In the genomic region with DNA sequence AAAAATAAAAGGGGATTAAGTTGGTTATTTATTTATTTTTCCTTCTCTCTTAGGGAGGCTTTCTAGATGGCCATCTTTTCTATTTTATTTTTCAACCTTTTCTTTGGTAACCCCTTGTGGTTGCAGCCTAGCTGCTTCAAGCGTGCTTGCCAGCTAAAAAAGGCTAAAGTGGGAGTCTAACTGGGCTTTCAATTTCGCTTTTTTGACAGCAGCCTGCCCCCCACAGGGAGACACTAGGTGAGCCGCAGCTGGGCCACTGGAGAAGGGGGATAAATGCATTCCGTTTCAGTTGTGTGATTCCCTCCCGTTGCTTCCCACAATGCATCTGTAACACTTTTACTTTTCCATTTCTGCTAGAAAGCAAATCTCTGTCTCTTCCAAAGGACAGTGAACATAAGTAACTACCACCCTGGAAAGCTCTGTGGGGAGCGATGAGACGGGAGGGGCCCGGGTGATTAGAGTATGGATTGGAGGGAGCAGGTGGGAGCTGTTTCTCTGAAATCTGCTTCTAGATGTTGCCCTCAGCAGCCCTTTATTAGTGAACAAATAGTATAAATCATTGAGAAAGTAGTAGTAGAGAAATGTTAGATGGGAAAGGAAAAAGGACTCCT, we compare ENCODE assay signal across 1 cellular context.
TF ChIP-seq lines count a peak whose summit lies in the region.

No MANE protein-coding gene starts in this region.

TF ChIP-seq in HEK293, 187 proteins besides CTCF, POLR2A, EP300 and RAD21 (continued from another document):
- TF ChIP-seq, protein P1, sequence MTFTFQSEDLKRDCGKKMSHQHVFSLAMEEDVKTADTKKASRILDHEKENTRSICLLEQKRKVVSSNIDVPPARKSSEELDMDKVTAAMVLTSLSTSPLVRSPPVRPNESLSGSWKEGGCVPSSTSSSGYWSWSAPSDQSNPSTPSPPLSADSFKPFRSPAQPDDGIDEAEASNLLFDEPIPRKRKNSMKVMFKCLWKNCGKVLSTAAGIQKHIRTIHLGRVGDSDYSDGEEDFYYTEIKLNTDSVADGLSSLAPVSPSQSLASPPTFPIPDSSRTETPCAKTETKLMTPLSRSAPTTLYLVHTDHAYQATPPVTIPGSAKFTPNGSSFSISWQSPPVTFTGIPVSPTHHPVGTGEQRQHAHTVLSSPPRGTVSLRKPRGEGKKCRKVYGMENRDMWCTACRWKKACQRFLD (tag by site-specific recombination; IDR thresholded peaks at IDR 0.05), result no peak
- TF ChIP-seq BCL11B (tag by site-specific recombination; IDR thresholded peaks at IDR 0.05; ENCODE audit: low read depth) (no peak), ZBTB8A (tag by site-specific recombination; IDR thresholded peaks at IDR 0.05) (peak; percentile 38), ZNF24 (tag by site-specific recombination; IDR thresholded peaks at IDR 0.05) (no peak), ZIC2 (tag by site-specific recombination; IDR thresholded peaks at IDR 0.05) (peak; percentile 90), ZFP41 (tag by site-specific recombination; IDR thresholded peaks at IDR 0.05; ENCODE audit: borderline replicate concordance) (no peak), ZNF426 (tag by site-specific recombination; IDR thresholded peaks at IDR 0.05) (no peak), GLIS2 (tag by site-specific recombination; IDR thresholded peaks at IDR 0.05) (no peak), ZNF654 (tag by site-specific recombination; IDR thresholded peaks at IDR 0.05; ENCODE audit: low read depth) (peak; percentile 10; the same call in 1 of the 2 replicates), ZNF433 (tag by site-specific recombination; IDR thresholded peaks at IDR 0.05; ENCODE audit: low read depth) (no peak), ZNF629 (tag by site-specific recombination; IDR thresholded peaks at IDR 0.05) (no peak), ZNF514 (tag by site-specific recombination; IDR thresholded peaks at IDR 0.05) (no peak), ZNF2 (tag by site-specific recombination; IDR thresholded peaks at IDR 0.05) (no peak), GLIS1 (tag by site-specific recombination; IDR thresholded peaks at IDR 0.05) (peak; percentile 60), ZNF248 (tag by site-specific recombination; IDR thresholded peaks at IDR 0.05) (no peak), ZNF48 (tag by site-specific recombination; IDR thresholded peaks at IDR 0.05) (no peak), YY1 (tag by site-specific recombination; IDR thresholded peaks at IDR 0.05) (no peak), ZNF843 (tag by site-specific recombination; IDR thresholded peaks at IDR 0.05) (no peak), ZNF677 (tag by site-specific recombination; IDR thresholded peaks at IDR 0.05) (no peak), ZNF416 (tag by site-specific recombination; IDR thresholded peaks at IDR 0.05) (no peak)
- TF ChIP-seq, protein P2, sequence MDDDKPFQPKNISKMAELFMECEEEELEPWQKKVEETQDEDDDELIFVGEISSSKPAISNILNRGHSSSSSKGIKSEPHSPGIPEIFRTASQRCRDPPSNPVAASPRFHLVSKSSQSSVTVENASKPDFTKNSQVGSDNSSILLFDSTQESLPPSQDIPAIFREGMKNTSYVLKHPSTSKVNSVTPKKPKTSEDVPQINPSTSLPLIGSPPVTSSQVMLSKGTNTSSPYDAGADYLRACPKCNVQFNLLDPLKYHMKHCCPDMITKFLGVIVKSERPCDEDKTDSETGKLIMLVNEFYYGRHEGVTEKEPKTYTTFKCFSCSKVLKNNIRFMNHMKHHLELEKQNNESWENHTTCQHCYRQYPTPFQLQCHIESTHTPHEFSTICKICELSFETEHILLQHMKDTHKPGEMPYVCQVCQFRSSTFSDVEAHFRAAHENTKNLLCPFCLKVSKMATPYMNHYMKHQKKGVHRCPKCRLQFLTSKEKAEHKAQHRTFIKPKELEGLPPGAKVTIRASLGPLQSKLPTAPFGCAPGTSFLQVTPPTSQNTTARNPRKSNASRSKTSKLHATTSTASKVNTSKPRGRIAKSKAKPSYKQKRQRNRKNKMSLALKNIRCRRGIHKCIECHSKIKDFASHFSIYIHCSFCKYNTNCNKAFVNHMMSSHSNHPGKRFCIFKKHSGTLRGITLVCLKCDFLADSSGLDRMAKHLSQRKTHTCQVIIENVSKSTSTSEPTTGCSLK (tag by site-specific recombination; IDR thresholded peaks at IDR 0.05), result no peak
- TF ChIP-seq, protein P3, sequence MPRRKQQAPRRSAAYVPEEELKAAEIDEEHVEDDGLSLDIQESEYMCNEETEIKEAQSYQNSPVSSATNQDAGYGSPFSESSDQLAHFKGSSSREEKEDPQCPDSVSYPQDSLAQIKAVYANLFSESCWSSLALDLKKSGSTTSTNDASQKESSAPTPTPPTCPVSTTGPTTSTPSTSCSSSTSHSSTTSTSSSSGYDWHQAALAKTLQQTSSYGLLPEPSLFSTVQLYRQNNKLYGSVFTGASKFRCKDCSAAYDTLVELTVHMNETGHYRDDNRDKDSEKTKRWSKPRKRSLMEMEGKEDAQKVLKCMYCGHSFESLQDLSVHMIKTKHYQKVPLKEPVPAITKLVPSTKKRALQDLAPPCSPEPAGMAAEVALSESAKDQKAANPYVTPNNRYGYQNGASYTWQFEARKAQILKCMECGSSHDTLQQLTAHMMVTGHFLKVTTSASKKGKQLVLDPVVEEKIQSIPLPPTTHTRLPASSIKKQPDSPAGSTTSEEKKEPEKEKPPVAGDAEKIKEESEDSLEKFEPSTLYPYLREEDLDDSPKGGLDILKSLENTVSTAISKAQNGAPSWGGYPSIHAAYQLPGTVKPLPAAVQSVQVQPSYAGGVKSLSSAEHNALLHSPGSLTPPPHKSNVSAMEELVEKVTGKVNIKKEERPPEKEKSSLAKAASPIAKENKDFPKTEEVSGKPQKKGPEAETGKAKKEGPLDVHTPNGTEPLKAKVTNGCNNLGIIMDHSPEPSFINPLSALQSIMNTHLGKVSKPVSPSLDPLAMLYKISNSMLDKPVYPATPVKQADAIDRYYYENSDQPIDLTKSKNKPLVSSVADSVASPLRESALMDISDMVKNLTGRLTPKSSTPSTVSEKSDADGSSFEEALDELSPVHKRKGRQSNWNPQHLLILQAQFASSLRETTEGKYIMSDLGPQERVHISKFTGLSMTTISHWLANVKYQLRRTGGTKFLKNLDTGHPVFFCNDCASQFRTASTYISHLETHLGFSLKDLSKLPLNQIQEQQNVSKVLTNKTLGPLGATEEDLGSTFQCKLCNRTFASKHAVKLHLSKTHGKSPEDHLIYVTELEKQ (tag by site-specific recombination; IDR thresholded peaks at IDR 0.05; ENCODE audit: borderline replicate concordance), result no peak
